23 cellular contexts compared by ENCODE assay signal in genomic region chr15:82551646-82552247, GRCh38. TPM values are rescaled to one million over a fixed set of nuclear protein-coding genes. Genes with fewer than 3 reads are reported as not detected.
DNase-seq lines count a peak whose midpoint lies in the region; ATAC-seq, FAIRE-seq and TF ChIP-seq lines count a peak whose summit lies in the region.
"Had no signal": no experiment of that assay in that cellular context is flagged by ENCODE, and none has a peak within 500 bp of the region (broad histone marks: within the 10 kb centered on the region; RNA-seq: fewer than 3 reads in every experiment).

No MANE protein-coding gene starts in this region.

- no peaks in the 10 kb centered on the region for H3K79me1 ChIP-seq in H9 (ENCODE audit: insufficient read depth, low read depth, low read length, poor library complexity, severe bottlenecking)

- H3K4me3 Mint-ChIP-seq in H9 (no peak overlapping the region), Calu3 (ENCODE audit: low read depth, unreplicated experiment) (no peak overlapping the region)
- H3K4me3 Mint-ChIP-seq: activated CD8-positive, alpha-beta memory T cell treated with anti-CD3 and anti-CD28 coated beads, Interleukin-2, amount 10 ng/mL, durations not matched to agents 7 days and 5 days; T-helper 2 cell treated with Interferon-gamma antibody and Interleukin-4, amounts not matched to agents 5 μg/mL and 100 μg/mL, for 36 hours had no signal

- H3K9ac ChIP-seq in H9 (ENCODE audit: extremely low read depth, insufficient read length, low read length), result no peak overlapping the region
- H3K9ac ChIP-seq: KMS-11 had no signal

- no peaks in the 10 kb centered on the region; the same call in 1 of the 2 replicates for H3K27me3 ChIP-seq in H9 (ENCODE audit: insufficient read depth, low read length)
- H3K27me3 ChIP-seq in kidney epithelial cell (ENCODE audit: control insufficient read depth, insufficient read depth, low read length), result no peaks in the 10 kb centered on the region
- H3K27me3 ChIP-seq: sigmoid colon, testis had no signal

- H3K27ac ChIP-seq in H9 (ENCODE audit: insufficient read length, low read depth, low read length), result no peak overlapping the region
- H3K27ac ChIP-seq: KMS-11, sigmoid colon, testis had no signal

- H2AFZ ChIP-seq in H9 (ENCODE audit: low read length), result no peak overlapping the region

- BruUV-seq in Calu3 (replicated peaks; lab: Mats Ljungman, UMichigan), result no TSS peak

- no peaks in the 10 kb centered on the region for H3K79me2 ChIP-seq in H9 (ENCODE audit: insufficient read depth, low read length)

- WGBS in H9 (ENCODE audit: extremely low coverage, insufficient read length, low lambda C conversion rate), result no CpG with 5 or more reads among the region's 5 CpGs

- H3K27me3 Mint-ChIP-seq in H9 (ENCODE audit: low read depth), result peaks cover 41% of the 10 kb centered on the region
- peaks cover 36% of the 10 kb centered on the region for H3K27me3 Mint-ChIP-seq in Calu3 (ENCODE audit: unreplicated experiment)

- no peaks in the 10 kb centered on the region for H3K36me3 ChIP-seq in kidney epithelial cell (ENCODE audit: control insufficient read depth, insufficient read depth, low read length)

- intact Hi-C loops in Calu3 (cut with micrococcal nuclease; ENCODE audit: unreplicated experiment), result no loop called here

- H3K9me3 Mint-ChIP-seq in H9, result no peaks in the 10 kb centered on the region
- no peaks in the 10 kb centered on the region for H3K9me3 Mint-ChIP-seq in Calu3 (ENCODE audit: low read depth, unreplicated experiment)
- H3K9me3 Mint-ChIP-seq: T-helper 2 cell treated with Interferon-gamma antibody and Interleukin-4, amounts not matched to agents 5 μg/mL and 100 μg/mL, for 36 hours had no signal

- no peak overlapping the region for H2AK5ac ChIP-seq in H9 (ENCODE audit: insufficient read length, low read length)

- H3K23me2 ChIP-seq in H9 (ENCODE audit: insufficient read length, low read depth, low read length, poor library complexity, severe bottlenecking), result no peaks in the 10 kb centered on the region

- 0 out of 2 replicates have a peak, but pooled peaks cover 4% of the 10 kb centered on the region for H3K4me1 ChIP-seq in H9 (ENCODE audit: insufficient read depth, low read length)
- H3K4me1 ChIP-seq: sigmoid colon, testis had no signal

- no peak overlapping the region for H3K4ac ChIP-seq in H9 (ENCODE audit: low read depth, low read length)

- no peak for ATAC-seq in GM18519 (IDR thresholded peaks at IDR 0.05; ENCODE audit: low FRiP score, unreplicated experiment)
- ATAC-seq: activated CD8-positive, alpha-beta memory T cell treated with anti-CD3 and anti-CD28 coated beads, Interleukin-2, amount 10 ng/mL, durations not matched to agents 7 days and 5 days had no signal

- H2BK5ac ChIP-seq in H9 (ENCODE audit: insufficient read length, low read length), result no peak overlapping the region

- no peak overlapping the region for H2BK15ac ChIP-seq in H9 (ENCODE audit: low read depth, low read length)

- no peak overlapping the region for H3K23ac ChIP-seq in H9 (ENCODE audit: insufficient read length, low read depth, low read length)

- H4K91ac ChIP-seq in H9 (ENCODE audit: insufficient read length, low read depth, low read length), result no peak overlapping the region

- H3T11ph ChIP-seq in H9 (ENCODE audit: low read length), result no peak overlapping the region

- H4K20me1 ChIP-seq in H9 (ENCODE audit: control insufficient read depth, insufficient read depth, insufficient read length), result no peaks in the 10 kb centered on the region

- no peaks in the 10 kb centered on the region for H3K9me3 ChIP-seq in H9 (ENCODE audit: control insufficient read depth, low read depth, low read length)
- H3K9me3 ChIP-seq: sigmoid colon, testis had no signal

- no peak overlapping the region for H3K18ac ChIP-seq in H9 (ENCODE audit: insufficient read length, low read depth, low read length)

- peaks cover 16 to 20% of the 10 kb centered on the region in 2 experiments for H3K4me1 Mint-ChIP-seq in H9
- no peaks in the 10 kb centered on the region for H3K4me1 Mint-ChIP-seq in Calu3 (ENCODE audit: low read depth, unreplicated experiment)

- H2BK20ac ChIP-seq in H9 (ENCODE audit: low read depth, low read length, poor library complexity, severe bottlenecking), result no peak overlapping the region

- no peak overlapping the region for H3K27ac Mint-ChIP-seq in H9
- no peak overlapping the region for H3K27ac Mint-ChIP-seq in Calu3 (ENCODE audit: unreplicated experiment)
- H3K27ac Mint-ChIP-seq: activated CD8-positive, alpha-beta memory T cell treated with anti-CD3 and anti-CD28 coated beads, Interleukin-2, amount 10 ng/mL, durations not matched to agents 7 days and 5 days; T-helper 2 cell treated with Interferon-gamma antibody and Interleukin-4, amounts not matched to agents 5 μg/mL and 100 μg/mL, for 36 hours had no signal

- DNase-seq in GM18507 (ENCODE audit: extremely low spot score, insufficient read length, low read depth), result no peak
- DNase-seq in H9, result peak; percentile 10
- DNase-seq in M059J (ENCODE audit: low read depth), result peak; percentile 65
- DNase-seq in kidney epithelial cell (ENCODE audit: low read depth), result peak; percentile 32
- DNase-seq in activated CD4-positive, alpha-beta T cell treated with anti-CD3 and anti-CD28 coated beads, Interleukin-2, amount 50 U/mL, for 1 hour, result no peak
- DNase-seq in NCI-H1105 (lab: John Stamatoyannopoulos, UW), result no peak
- DNase-seq in Calu3, result no peak
- DNase-seq: activated CD4-positive, alpha-beta T cell treated with anti-CD3 and anti-CD28 coated beads for 1 hour; activated CD8-positive, alpha-beta memory T cell treated with anti-CD3 and anti-CD28 coated beads, Interleukin-2, amount 10 ng/mL, durations not matched to agents 7 days and 5 days; activated gamma-delta T cell treated with Interleukin-2 at 50 U/mL for 16 hours; DMS 273 treated with DMSO at 0.1 percent for 48 hours; foreskin melanocyte; H7; NCI-H1417 treated with DMSO at 0.1 percent for 48 hours; NCI-H2227 treated with DMSO at 0.1 percent for 48 hours; sigmoid colon; stimulated activated CD4-positive, alpha-beta T cell treated with anti-CD3 and anti-CD28 coated beads, Interleukin-4, amount 100 ng/mL, for 1 hour; stimulated activated CD8-positive, alpha-beta memory T cell treated with anti-CD3 and anti-CD28 coated beads, Interleukin-4, amount 100 ng/mL, for 48 hours; testis had no signal

- no peak overlapping the region for H3K14ac ChIP-seq in H9 (ENCODE audit: insufficient read depth, low read length)

- TF ChIP-seq CTCF in H9 (conservative IDR thresholded peaks at IDR 0.05) (no peak), kidney epithelial cell (IDR thresholded peaks at IDR 0.05; ENCODE audit: insufficient read depth, low read length, poor library complexity, severe bottlenecking) (no peak), Calu3 (IDR thresholded peaks at IDR 0.05; ENCODE audit: unreplicated experiment) (no peak)

- FAIRE-seq in GM18507 (lab: Jason Lieb, UNC), result peak; percentile 52
- FAIRE-seq: endothelial cell of umbilical vein had no signal

- no peak overlapping the region for H2BK12ac ChIP-seq in H9 (ENCODE audit: insufficient read length, low read depth, low read length)

- no peak overlapping the region for H3K56ac ChIP-seq in H9 (ENCODE audit: insufficient read length, low read depth, low read length)

- H4K8ac ChIP-seq in H9 (replicated peaks; ENCODE audit: insufficient read length, low read depth, low read length), result no peak overlapping the region

- CTCF ChIA-PET in Calu3 (lab: Charles Lee), result no interaction called here

- H3K36me3 Mint-ChIP-seq in H9 (ENCODE audit: insufficient read depth in 1 of 3, low read depth in 3 of 3) (no peaks in the 10 kb centered on the region; a peak in 1 of 7 replicates), Calu3 (ENCODE audit: insufficient read depth, unreplicated experiment) (no peaks in the 10 kb centered on the region)
- H3K36me3 Mint-ChIP-seq: activated CD8-positive, alpha-beta memory T cell treated with anti-CD3 and anti-CD28 coated beads, Interleukin-2, amount 10 ng/mL, durations not matched to agents 7 days and 5 days had no signal

- H2BK120ac ChIP-seq in H9 (ENCODE audit: low read depth, low read length, poor library complexity, severe bottlenecking), result no peak overlapping the region

- no peak overlapping the region for H3K4me3 ChIP-seq in kidney epithelial cell (ENCODE audit: low read depth, low read length)
- H3K4me3 ChIP-seq: sigmoid colon, testis had no signal

- H4K5ac ChIP-seq in H9 (ENCODE audit: insufficient read length, low read depth, low read length), result no peak overlapping the region

- H3K4me2 ChIP-seq in H9 (ENCODE audit: insufficient read depth, insufficient read length, low read length), result no peak overlapping the region
- H3K4me2 ChIP-seq: KMS-11 had no signal

RNA-seq across cellular contexts. Expression of gene RPS17, which starts 11.5 kb away (rescaled TPM):
- 2,597 and 2,660 TPM in 2 replicates for total RNA-seq in H9 (2021)
- total RNA-seq in M059J (2014; rRNA removed; shearing (Covaris generic)), result 1,555 and 1,801 TPM in 2 replicates
- 4,593 and 5,590 TPM in 2 replicates for total RNA-seq in kidney epithelial cell
- total RNA-seq in Calu3 (2022), result 1,584 and 1,695 TPM in 2 replicates

Comparison
In these comparisons a context has a peak if more than half of its experiments do, and no peak if none do; other contexts are left out.
1. DNase-seq: peak in H9 (single experiment), M059J (single experiment) and kidney epithelial cell (single experiment); none in GM18507 (single experiment), activated CD4-positive, alpha-beta T cell treated with anti-CD3 and anti-CD28 coated beads, Interleukin-2, amount 50 U/mL, for 1 hour (single experiment), NCI-H1105 (single experiment) and Calu3 (single experiment).